In genomic region chr6:148295261-148295887, GRCh38 we compare ENCODE assay signal across 18 cellular contexts. TPM values are rescaled to one million over a fixed set of nuclear protein-coding genes. Genes with fewer than 3 reads are reported as not detected.
DNase-seq lines count a peak whose midpoint lies in the region; ATAC-seq, FAIRE-seq and TF ChIP-seq lines count a peak whose summit lies in the region.
"Had no signal": no experiment of that assay in that cellular context is flagged by ENCODE, and none has a peak within 500 bp of the region (broad histone marks: within the 10 kb centered on the region; RNA-seq: fewer than 3 reads in every experiment).

No MANE protein-coding gene starts in this region.

- no peak overlapping the region for H3K14ac ChIP-seq in trophoblast cell (ENCODE audit: low read length)

- no peak overlapping the region for H3K18ac ChIP-seq in trophoblast cell (ENCODE audit: low read length)

- no peak overlapping the region for H3K4me3 Mint-ChIP-seq in WTC11
- no peak overlapping the region for H3K4me3 Mint-ChIP-seq in activated naive CD8-positive, alpha-beta T cell treated with anti-CD3 and anti-CD28 coated beads, Interleukin-2, amount 50 U/mL, for 24 hours
- no peak overlapping the region for H3K4me3 Mint-ChIP-seq in activated naive CD4-positive, alpha-beta T cell treated with anti-CD3 and anti-CD28 coated beads, Interleukin-2, amount 10 ng/mL, durations not matched to agents 7 days and 5 days
- H3K4me3 Mint-ChIP-seq: CD14-positive monocyte, HFFc6 had no signal

- no peaks in the 10 kb centered on the region for H3K36me3 Mint-ChIP-seq in WTC11
- no peaks in the 10 kb centered on the region for H3K36me3 Mint-ChIP-seq in activated naive CD8-positive, alpha-beta T cell treated with anti-CD3 and anti-CD28 coated beads, Interleukin-2, amount 50 U/mL, for 24 hours (ENCODE audit: low read depth)
- H3K36me3 Mint-ChIP-seq in activated naive CD4-positive, alpha-beta T cell treated with anti-CD3 and anti-CD28 coated beads, Interleukin-2, amount 10 ng/mL, durations not matched to agents 7 days and 5 days = no peaks in the 10 kb centered on the region
- H3K36me3 Mint-ChIP-seq: CD14-positive monocyte had no signal

- peak; percentile 52 for DNase-seq in Ammon's horn (ENCODE audit: low spot score)
- no peak for DNase-seq in WTC11 (ENCODE audit: low spot score)
- DNase-seq in left ventricle myocardium superior = no peak
- DNase-seq in trophoblast cell = no peak
- DNase-seq in activated naive CD8-positive, alpha-beta T cell treated with anti-CD3 and anti-CD28 coated beads, Interleukin-2, amount 50 U/mL, for 24 hours = no peak
- DNase-seq in small intestine = no peak
- DNase-seq in activated naive CD4-positive, alpha-beta T cell treated with anti-CD3 and anti-CD28 coated beads, Interleukin-2, amount 10 ng/mL, durations not matched to agents 7 days and 5 days = no peak
- DNase-seq in left lobe of liver (ENCODE audit: low spot score) = no peak
- DNase-seq: COR-L47, DMS153, EL, HFFc6, NCI-H1092, NCI-H146, NCI-H2081, NCI-H510A, PC-9 had no signal

- H3K4me1 Mint-ChIP-seq in WTC11 = peaks cover 16% of the 10 kb centered on the region
- H3K4me1 Mint-ChIP-seq in activated naive CD8-positive, alpha-beta T cell treated with anti-CD3 and anti-CD28 coated beads, Interleukin-2, amount 50 U/mL, for 24 hours = no peaks in the 10 kb centered on the region
- no peaks in the 10 kb centered on the region for H3K4me1 Mint-ChIP-seq in activated naive CD4-positive, alpha-beta T cell treated with anti-CD3 and anti-CD28 coated beads, Interleukin-2, amount 10 ng/mL, durations not matched to agents 7 days and 5 days
- H3K4me1 Mint-ChIP-seq: CD14-positive monocyte had no signal

- CTCF ChIA-PET in WTC11 (lab: Charles Lee) = no interaction called here
- CTCF ChIA-PET in activated naive CD4-positive, alpha-beta T cell treated with anti-CD3 and anti-CD28 coated beads, Interleukin-2, amount 10 ng/mL, durations not matched to agents 7 days and 5 days (lab: Charles Lee) = interaction anchor here (1.3 kb wide), 1 partner anchor 9 kb away, joined by 3 read pairs; no protein-coding TSS in a partner anchor

- H2BK5ac ChIP-seq in trophoblast cell (ENCODE audit: low read depth, low read length, poor library complexity) = no peak overlapping the region

- no peaks in the 10 kb centered on the region for H3K36me3 ChIP-seq in trophoblast cell (ENCODE audit: control insufficient read depth in 1 of 2, insufficient read depth in 2 of 2, low read length in 2 of 2)
- H3K36me3 ChIP-seq in small intestine (ENCODE audit: control insufficient read depth in 2 of 2, insufficient read depth in 2 of 2, low read length in 2 of 2) = no peaks in the 10 kb centered on the region

- no peak overlapping the region for H3K27ac Mint-ChIP-seq in WTC11
- H3K27ac Mint-ChIP-seq in activated naive CD8-positive, alpha-beta T cell treated with anti-CD3 and anti-CD28 coated beads, Interleukin-2, amount 50 U/mL, for 24 hours = no peak overlapping the region
- H3K27ac Mint-ChIP-seq in activated naive CD4-positive, alpha-beta T cell treated with anti-CD3 and anti-CD28 coated beads, Interleukin-2, amount 10 ng/mL, durations not matched to agents 7 days and 5 days = no peak overlapping the region
- H3K27ac Mint-ChIP-seq: CD14-positive monocyte, HFFc6 had no signal

- H3K9me3 Mint-ChIP-seq in WTC11 = no peaks in the 10 kb centered on the region
- no peaks in the 10 kb centered on the region for H3K9me3 Mint-ChIP-seq in activated naive CD8-positive, alpha-beta T cell treated with anti-CD3 and anti-CD28 coated beads, Interleukin-2, amount 50 U/mL, for 24 hours
- no peaks in the 10 kb centered on the region for H3K9me3 Mint-ChIP-seq in activated naive CD4-positive, alpha-beta T cell treated with anti-CD3 and anti-CD28 coated beads, Interleukin-2, amount 10 ng/mL, durations not matched to agents 7 days and 5 days
- H3K9me3 Mint-ChIP-seq: CD14-positive monocyte, HFFc6 had no signal

- H3K27ac ChIP-seq in trophoblast cell (ENCODE audit: low read depth, low read length) = no peak overlapping the region
- H3K27ac ChIP-seq in small intestine (ENCODE audit: low read depth in 1 of 2, low read length in 1 of 2) = no peak overlapping the region
- H3K27ac ChIP-seq: PC-9 had no signal

- POLR2A ChIA-PET in WTC11 (lab: Charles Lee) = no interaction called here

- H2BK120ac ChIP-seq in trophoblast cell (ENCODE audit: insufficient read depth, low read length, poor library complexity) = no peak overlapping the region

- no peak for TF ChIP-seq CTCF in WTC11 (IDR thresholded peaks at IDR 0.05)

- FAIRE-seq in small intestine (lab: Jason Lieb, UNC) = no peak

- H3K23ac ChIP-seq in trophoblast cell (ENCODE audit: low read length) = peak overlapping the region; percentile 21

- H4K91ac ChIP-seq in trophoblast cell (ENCODE audit: low read depth, low read length) = no peak overlapping the region

- no peaks in the 10 kb centered on the region for H3K4me1 ChIP-seq in trophoblast cell (ENCODE audit: control insufficient read depth in 1 of 2, insufficient read depth in 2 of 2, low read length in 2 of 2)
- H3K4me1 ChIP-seq in small intestine (ENCODE audit: control insufficient read depth in 2 of 2, insufficient read depth in 1 of 2, low read depth in 1 of 2, low read length in 1 of 2) = no peaks in the 10 kb centered on the region

- H4K8ac ChIP-seq in trophoblast cell (ENCODE audit: low read depth, low read length) = no peak overlapping the region

- H3K79me1 ChIP-seq in trophoblast cell (ENCODE audit: low read length) = no peaks in the 10 kb centered on the region

- H3K27me3 ChIP-seq in trophoblast cell (ENCODE audit: insufficient read depth, low read length) (no peaks in the 10 kb centered on the region), small intestine (ENCODE audit: control insufficient read depth in 2 of 2, insufficient read depth in 2 of 2, low read length in 2 of 2) (no peaks in the 10 kb centered on the region)

- H3K9ac ChIP-seq in trophoblast cell (ENCODE audit: low read length) = no peak overlapping the region

- intact Hi-C loops in left ventricle myocardium superior (cut with micrococcal nuclease) = no loop called here

- H3K4ac ChIP-seq in trophoblast cell (ENCODE audit: low read depth, low read length) = no peak overlapping the region

- no peak overlapping the region for H2AFZ ChIP-seq in trophoblast cell (ENCODE audit: insufficient read depth, low read length, poor library complexity)
- H2AFZ ChIP-seq: PC-9 had no signal

- H3K79me2 ChIP-seq in trophoblast cell (ENCODE audit: control insufficient read depth, insufficient read depth, low read length, poor library complexity) = no peaks in the 10 kb centered on the region

- ATAC-seq in WTC11 (0 out of 2 replicates have a peak, but pooled peaks have one; percentile 28), left ventricle myocardium superior (peak; percentile 32), left lobe of liver (no peak)
- no peak for ATAC-seq in activated naive CD8-positive, alpha-beta T cell treated with anti-CD3 and anti-CD28 coated beads, Interleukin-2, amount 50 U/mL, for 24 hours

- no CpG with 5 or more reads among the region's 7 CpGs for WGBS in trophoblast cell (ENCODE audit: extremely low coverage, insufficient coverage, insufficient read length)
- 37 to 54% (median 48%) methylated on average over 7 of the region's 7 CpGs for WGBS in small intestine, 3 donors

- H3K4me3 ChIP-seq in trophoblast cell (ENCODE audit: low read depth, low read length) (no peak overlapping the region), small intestine (ENCODE audit: low read depth in 1 of 2, low read length in 2 of 2) (no peak overlapping the region)
- H3K4me3 ChIP-seq: PC-9 had no signal

- no peak overlapping the region for H3K4me2 ChIP-seq in trophoblast cell (ENCODE audit: low read length)
- H3K4me2 ChIP-seq: PC-9 had no signal

- H2AK5ac ChIP-seq in trophoblast cell (ENCODE audit: low read length) = no peak overlapping the region

- H4K12ac ChIP-seq in trophoblast cell (ENCODE audit: low read depth, low read length) = no peak overlapping the region

- H3K27me3 Mint-ChIP-seq in WTC11 (ENCODE audit: low read depth) = no peaks in the 10 kb centered on the region
- H3K27me3 Mint-ChIP-seq in activated naive CD8-positive, alpha-beta T cell treated with anti-CD3 and anti-CD28 coated beads, Interleukin-2, amount 50 U/mL, for 24 hours = peaks cover 5% of the 10 kb centered on the region
- peaks cover 9% of the 10 kb centered on the region for H3K27me3 Mint-ChIP-seq in activated naive CD4-positive, alpha-beta T cell treated with anti-CD3 and anti-CD28 coated beads, Interleukin-2, amount 10 ng/mL, durations not matched to agents 7 days and 5 days

- H2BK12ac ChIP-seq in trophoblast cell (ENCODE audit: low read length) = no peak overlapping the region

- no peaks in the 10 kb centered on the region for H3K9me3 ChIP-seq in trophoblast cell (ENCODE audit: insufficient read depth, low read depth, low read length)
- no peaks in the 10 kb centered on the region for H3K9me3 ChIP-seq in small intestine (ENCODE audit: control insufficient read depth, low read depth)

TF ChIP-seq in WTC11, 78 proteins besides CTCF, POLR2A, EP300 and RAD21:
- TF ChIP-seq, protein P1, sequence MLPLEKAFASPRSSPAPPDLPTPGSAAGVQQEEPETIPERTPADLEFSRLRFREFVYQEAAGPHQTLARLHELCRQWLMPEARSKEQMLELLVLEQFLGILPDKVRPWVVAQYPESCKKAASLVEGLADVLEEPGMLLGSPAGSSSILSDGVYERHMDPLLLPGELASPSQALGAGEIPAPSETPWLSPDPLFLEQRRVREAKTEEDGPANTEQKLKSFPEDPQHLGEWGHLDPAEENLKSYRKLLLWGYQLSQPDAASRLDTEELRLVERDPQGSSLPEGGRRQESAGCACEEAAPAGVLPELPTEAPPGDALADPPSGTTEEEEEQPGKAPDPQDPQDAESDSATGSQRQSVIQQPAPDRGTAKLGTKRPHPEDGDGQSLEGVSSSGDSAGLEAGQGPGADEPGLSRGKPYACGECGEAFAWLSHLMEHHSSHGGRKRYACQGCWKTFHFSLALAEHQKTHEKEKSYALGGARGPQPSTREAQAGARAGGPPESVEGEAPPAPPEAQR (CRISPR knock-in tag; IDR thresholded peaks at IDR 0.05) = no peak
- no peak for TF ChIP-seq FOXJ3 (CRISPR knock-in tag; IDR thresholded peaks at IDR 0.05; ENCODE audit: borderline replicate concordance)
- TF ChIP-seq TP53 (CRISPR knock-in tag; IDR thresholded peaks at IDR 0.05) = no peak
- TF ChIP-seq NR1H2 (CRISPR knock-in tag; IDR thresholded peaks at IDR 0.05) = no peak
- no peak for TF ChIP-seq KAT7 (CRISPR knock-in tag; IDR thresholded peaks at IDR 0.05; ENCODE audit: borderline replicate concordance)
- no peak for TF ChIP-seq SMAD3 (CRISPR knock-in tag; IDR thresholded peaks at IDR 0.05; ENCODE audit: borderline replicate concordance)

RNA-seq across cellular contexts. Expression of gene SASH1, which starts 47.3 kb away (rescaled TPM):
- total RNA-seq in WTC11 (2021) (21.7 to 27.4 TPM (median 24.0 TPM) in 3 replicates), left ventricle myocardium superior (31.8 TPM), left lobe of liver (14.0 TPM)
- polyA plus RNA-seq in trophoblast cell (2013) = 10.6 and 10.9 TPM in 2 replicates
- 10 to 100 TPM in 1 of 3 donors, 1 to 10 TPM in 2; 1.3 to 16.1 (median 4.1) TPM for polyA plus RNA-seq in small intestine

Comparison
In these comparisons a context has a peak if more than half of its experiments do, and no peak if none do; other contexts are left out.
1. ATAC-seq: peak in WTC11 (single experiment) and left ventricle myocardium superior (single experiment); none in activated naive CD8-positive, alpha-beta T cell treated with anti-CD3 and anti-CD28 coated beads, Interleukin-2, amount 50 U/mL, for 24 hours (single experiment) and left lobe of liver (single experiment).